Comparison of ENCODE assay signal across 8 cellular contexts in genomic region chr5:53170748-53171349, GRCh38.
DNase-seq lines count a peak whose midpoint lies in the region; ATAC-seq and TF ChIP-seq lines count a peak whose summit lies in the region.

No MANE protein-coding gene starts in this region.

- no peak overlapping the region for H2AFZ ChIP-seq in OCI-LY3 (ENCODE audit: low read depth, low read length)

- no peaks in the 10 kb centered on the region for H3K27me3 ChIP-seq in H7 (ENCODE audit: control insufficient read depth, insufficient read depth, low read length)
- H3K27me3 ChIP-seq in OCI-LY3 (ENCODE audit: low read depth, low read length), result no peaks in the 10 kb centered on the region

- DNase-seq in DMS53 treated with DMSO at 0.1 percent for 48 hours (lab: John Stamatoyannopoulos, UW; ENCODE audit: unreplicated experiment) (peak; percentile 29), H7 (peak; percentile 22), epithelial cell of prostate (ENCODE audit: low read depth, low spot score) (peak; percentile 8), pons (ENCODE audit: low spot score) (peak; percentile 41), NCI-H446 treated with DMSO at 0.1 percent for 48 hours (lab: John Stamatoyannopoulos, UW) (no peak), ecto neural progenitor cell (ENCODE audit: low spot score) (no peak)

- H3K79me2 ChIP-seq in OCI-LY3 (ENCODE audit: low read length), result no peaks in the 10 kb centered on the region

- H3K36me3 ChIP-seq in H7 (replicated peaks; ENCODE audit: control insufficient read depth, insufficient read depth, low read length) (no peaks in the 10 kb centered on the region), OCI-LY3 (replicated peaks; ENCODE audit: low read depth, low read length) (no peaks in the 10 kb centered on the region)

- no peaks in the 10 kb centered on the region for H3K9me3 ChIP-seq in OCI-LY3 (ENCODE audit: insufficient read depth, low read length)

- no peaks in the 10 kb centered on the region for H4K20me1 ChIP-seq in OCI-LY3 (ENCODE audit: insufficient read depth, low read length)

- H3K27ac ChIP-seq in OCI-LY3 (ENCODE audit: low read length) (no peak overlapping the region), epithelial cell of prostate (peak overlapping the region; percentile 66)

- H3K4me3 ChIP-seq in H7 (ENCODE audit: insufficient read depth, low read depth, low read length) (no peak overlapping the region), OCI-LY3 (ENCODE audit: low read length) (no peak overlapping the region)

- peak; percentile 67 for TF ChIP-seq CTCF in OCI-LY3 (IDR thresholded peaks at IDR 0.05; ENCODE audit: low read depth, low read length)

- H3K9ac ChIP-seq in OCI-LY3 (ENCODE audit: low read length), result no peak overlapping the region

- no peak for ATAC-seq in GM18870 (IDR thresholded peaks at IDR 0.05; ENCODE audit: unreplicated experiment)

- no peaks in the 10 kb centered on the region for H3K4me1 ChIP-seq in OCI-LY3 (ENCODE audit: low read length)

- H3K4me2 ChIP-seq in OCI-LY3 (ENCODE audit: low read length), result no peak overlapping the region

Comparison
In these comparisons a context has a peak if more than half of its experiments do, and no peak if none do; other contexts are left out.
1. DNase-seq: peak in DMS53 treated with DMSO at 0.1 percent for 48 hours (single experiment), H7 (single experiment), epithelial cell of prostate (single experiment) and pons (single experiment); none in NCI-H446 treated with DMSO at 0.1 percent for 48 hours (single experiment) and ecto neural progenitor cell (single experiment).